Comparison of ENCODE assay signal across 20 cellular contexts in the genomic region with DNA sequence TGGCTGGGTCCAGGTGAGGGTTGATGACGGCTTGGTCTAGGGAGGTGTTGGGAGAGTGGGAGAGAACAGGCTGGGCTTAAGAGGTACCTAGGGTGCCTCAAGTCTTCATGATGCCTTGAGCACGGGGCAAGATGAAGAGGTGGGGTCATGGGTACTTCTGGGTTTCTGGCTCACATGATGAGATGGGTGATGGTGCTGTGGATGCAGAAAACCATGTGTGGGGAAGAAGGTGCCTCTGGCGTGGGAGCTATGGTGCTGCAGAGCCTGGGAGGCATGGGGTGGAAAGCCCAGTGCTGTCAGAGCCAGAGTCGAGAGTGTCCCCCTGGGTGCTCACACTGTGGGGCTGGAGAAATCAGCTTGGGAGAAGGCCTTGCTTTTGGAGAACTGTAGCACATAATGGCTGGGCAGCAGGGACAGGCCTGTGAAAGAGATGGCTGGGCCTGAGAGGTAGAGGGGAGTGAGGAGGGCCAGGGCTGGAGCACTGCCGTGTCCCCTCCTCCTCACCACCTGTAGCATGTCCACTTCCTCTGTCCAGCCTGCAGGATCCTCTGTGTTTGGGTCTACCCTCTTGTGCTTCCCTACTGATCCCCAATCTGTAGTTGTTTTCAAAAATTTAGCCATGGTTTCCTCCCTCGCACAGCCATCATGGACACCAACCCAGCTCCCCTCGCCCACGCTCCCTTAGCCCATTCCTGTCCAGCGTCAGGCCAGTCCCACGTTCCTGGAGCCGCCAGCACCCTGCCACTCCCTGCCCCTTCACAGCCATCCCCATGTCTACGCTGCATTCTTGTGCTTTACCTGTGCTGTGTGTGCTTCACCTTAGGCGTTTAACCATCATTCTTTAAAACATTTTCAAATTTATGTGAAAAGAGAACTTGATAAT.
A peak's percentile ranks its signal among the peaks of the same experiment; 100 is the strongest.
DNase-seq lines count a peak whose midpoint lies in the region; ATAC-seq, FAIRE-seq and TF ChIP-seq lines count a peak whose summit lies in the region.
"Had no signal": no experiment of that assay in that cellular context is flagged by ENCODE, and none has a peak within 500 bp of the region (broad histone marks: within the 10 kb centered on the region; RNA-seq: fewer than 3 reads in every experiment).

No MANE protein-coding gene starts in this region.

- no peak for TF ChIP-seq EP300 in esophagus muscularis mucosa (IDR thresholded peaks at IDR 0.05)

- CTCF ChIA-PET in CD4-positive, alpha-beta T cell (lab: Charles Lee), result no interaction called here

- H3K4me3 ChIP-seq in esophagus muscularis mucosa, result no peak overlapping the region
- H3K4me3 ChIP-seq in mucosa of descending colon, result no peak overlapping the region
- H3K4me3 ChIP-seq: BLaER1, SJCRH30, transverse colon had no signal

- no peak for FAIRE-seq in frontal cortex (lab: Jason Lieb, UNC)

- POLR2A ChIA-PET in CD4-positive, alpha-beta T cell (lab: Charles Lee), result no interaction called here

- H3K27me3 ChIP-seq in CD4-positive, alpha-beta T cell (ENCODE audit: control insufficient read depth, insufficient read depth, low read length), result no peaks in the 10 kb centered on the region
- H3K27me3 ChIP-seq in esophagus muscularis mucosa, result no peaks in the 10 kb centered on the region
- H3K27me3 ChIP-seq: BLaER1, SJCRH30, transverse colon had no signal

- peaks cover 0 to 13% (median 7%) of the 10 kb centered on the region in 4 donors for H3K36me3 ChIP-seq in esophagus muscularis mucosa
- H3K36me3 ChIP-seq in mucosa of descending colon (ENCODE audit: low read depth), result no peaks in the 10 kb centered on the region
- H3K36me3 ChIP-seq: transverse colon had no signal

- no peak overlapping the region for H3K4me3 Mint-ChIP-seq in CD4-positive, alpha-beta T cell
- H3K4me3 Mint-ChIP-seq: activated naive CD4-positive, alpha-beta T cell treated with anti-CD3 and anti-CD28 coated beads, Interleukin-2, amount 50 U/mL, for 24 hours; HFFc6; T-cell had no signal

- 96% methylated on average over 13 of the region's 13 CpGs for WGBS in esophagus muscularis mucosa

- no peaks in the 10 kb centered on the region for H3K9me3 ChIP-seq in CD4-positive, alpha-beta T cell (ENCODE audit: control insufficient read depth, low read length)
- H3K9me3 ChIP-seq in esophagus muscularis mucosa, result peaks cover 0 to 2% (median under 1%) of the 10 kb centered on the region in 4 donors
- H3K9me3 ChIP-seq in mucosa of descending colon, result no peaks in the 10 kb centered on the region
- H3K9me3 ChIP-seq: SJCRH30, transverse colon had no signal

- ATAC-seq in CD4-positive, alpha-beta T cell (ENCODE audit: poor library complexity), result no peak
- ATAC-seq in mucosa of descending colon, result no peak
- ATAC-seq: left cardiac atrium, T-cell had no signal

- TF ChIP-seq CTCF in CD4-positive, alpha-beta T cell (IDR thresholded peaks at IDR 0.05), result no peak
- TF ChIP-seq CTCF in VCaP (conservative IDR thresholded peaks at IDR 0.05), result no peak
- TF ChIP-seq CTCF in esophagus muscularis mucosa (IDR thresholded peaks at IDR 0.05), result no peak
- TF ChIP-seq CTCF in mucosa of descending colon (IDR thresholded peaks at IDR 0.05), result no peak

- H3K9me3 Mint-ChIP-seq in CD4-positive, alpha-beta T cell, result peaks cover 7% of the 10 kb centered on the region
- H3K9me3 Mint-ChIP-seq: HFFc6 had no signal

- DNase-seq in CD4-positive, alpha-beta T cell, result no peak
- DNase-seq in esophagus muscularis mucosa (ENCODE audit: extremely low spot score), result peak; percentile 62
- peak; percentile 73 for DNase-seq in posterior vena cava (ENCODE audit: low spot score)
- no peak for DNase-seq in frontal cortex (ENCODE audit: low spot score in 2 of 2)
- DNase-seq in NCI-H446 treated with DMSO at 0.1 percent for 48 hours (lab: John Stamatoyannopoulos, UW), result no peak
- no peak for DNase-seq in mucosa of descending colon
- DNase-seq in kidney glomerular epithelial cell (lab: John Stamatoyannopoulos, UW), result no peak
- DNase-seq: activated CD4-positive, alpha-beta T cell treated with anti-CD3 and anti-CD28 coated beads for 1 hour; DMS153; HFFc6; left cardiac atrium; NCI-H1105; NCI-H2029; NCI-H2227 treated with DMSO at 0.1 percent for 48 hours; SJCRH30; transverse colon had no signal

- H3K27me3 Mint-ChIP-seq in CD4-positive, alpha-beta T cell, result no peaks in the 10 kb centered on the region
- H3K27me3 Mint-ChIP-seq: activated naive CD4-positive, alpha-beta T cell treated with anti-CD3 and anti-CD28 coated beads, Interleukin-2, amount 50 U/mL, for 24 hours; T-cell had no signal

- H3K4me1 ChIP-seq in esophagus muscularis mucosa, result peaks cover 22 to 30% (median 24%) of the 10 kb centered on the region in 4 donors
- H3K4me1 ChIP-seq in mucosa of descending colon (ENCODE audit: low read depth), result no peaks in the 10 kb centered on the region
- H3K4me1 ChIP-seq: BLaER1 had no signal

- peaks cover 14% of the 10 kb centered on the region for H3K4me1 Mint-ChIP-seq in CD4-positive, alpha-beta T cell (ENCODE audit: low read depth)

- no peak overlapping the region for H3K27ac ChIP-seq in CD4-positive, alpha-beta T cell (ENCODE audit: low read depth, low read length)
- H3K27ac ChIP-seq in VCaP, result peak overlapping the region; percentile 90
- no peak overlapping the region for H3K27ac ChIP-seq in esophagus muscularis mucosa (replicated peaks in 1 of 4)
- H3K27ac ChIP-seq: BLaER1, SJCRH30, transverse colon had no signal

- peak overlapping the region; percentile 17 for H3K27ac Mint-ChIP-seq in CD4-positive, alpha-beta T cell
- H3K27ac Mint-ChIP-seq: activated naive CD4-positive, alpha-beta T cell treated with anti-CD3 and anti-CD28 coated beads, Interleukin-2, amount 50 U/mL, for 24 hours; HFFc6 had no signal

- no peak for TF ChIP-seq POLR2A in esophagus muscularis mucosa (IDR thresholded peaks at IDR 0.05; ENCODE audit: low read depth)

- intact Hi-C loops in CD4-positive, alpha-beta T cell (cut with DNase I, micrococcal nuclease), result no loop called here
- intact Hi-C loops in esophagus muscularis mucosa (cut with DNase I), result no loop called here
- intact Hi-C loops in posterior vena cava (cut with DNase I), result no loop called here
- intact Hi-C loops in mucosa of descending colon (cut with DNase I, micrococcal nuclease), result no loop called here

- H3K36me3 Mint-ChIP-seq in CD4-positive, alpha-beta T cell (ENCODE audit: low read depth), result peaks cover 63% of the 10 kb centered on the region

Comparison
In these comparisons a context has a peak if more than half of its experiments do, and no peak if none do; other contexts are left out.
1. DNase-seq: peak in esophagus muscularis mucosa (single experiment) and posterior vena cava (single experiment); none in CD4-positive, alpha-beta T cell (0 of 10), frontal cortex (0 of 2), NCI-H446 treated with DMSO at 0.1 percent for 48 hours (single experiment), mucosa of descending colon (0 of 3) and kidney glomerular epithelial cell (single experiment).